In genomic region chr6:11233936-11234573, GRCh38 we compare ENCODE assay signal across 13 cellular contexts. TPM values are rescaled to one million over a fixed set of nuclear protein-coding genes. Genes with fewer than 3 reads are reported as not detected.
DNase-seq lines count a peak whose midpoint lies in the region; ATAC-seq and TF ChIP-seq lines count a peak whose summit lies in the region.
"Had no signal": no experiment of that assay in that cellular context is flagged by ENCODE, and none has a peak within 500 bp of the region (broad histone marks: within the 10 kb centered on the region; RNA-seq: fewer than 3 reads in every experiment).

No MANE protein-coding gene starts in this region.

- H3K4me1 Mint-ChIP-seq in activated CD8-positive, alpha-beta memory T cell treated with anti-CD3 and anti-CD28 coated beads, Interleukin-2, amount 10 ng/mL, durations not matched to agents 7 days and 5 days = peaks cover 60% of the 10 kb centered on the region

- H3K27ac ChIP-seq in VCaP (peak overlapping the region; percentile 98; the same call in 1 of the 2 replicates), stomach (peak overlapping the region in 3 of 5 donors; percentile 89 to 93 (median 93))

- peak overlapping the region; percentile 92 for H3K4me3 Mint-ChIP-seq in activated CD8-positive, alpha-beta memory T cell treated with anti-CD3 and anti-CD28 coated beads, Interleukin-2, amount 10 ng/mL, durations not matched to agents 7 days and 5 days

- peak overlapping the region; percentile 100 for H3K27ac Mint-ChIP-seq in activated CD8-positive, alpha-beta memory T cell treated with anti-CD3 and anti-CD28 coated beads, Interleukin-2, amount 10 ng/mL, durations not matched to agents 7 days and 5 days

- TF ChIP-seq CTCF in VCaP (conservative IDR thresholded peaks at IDR 0.05) = no peak
- TF ChIP-seq CTCF in stomach (IDR thresholded peaks at IDR 0.05) = no peak

- H3K4me3 ChIP-seq in stomach = no peak overlapping the region

- no peak for DNase-seq in activated CD8-positive, alpha-beta memory T cell treated with anti-CD3 and anti-CD28 coated beads, Interleukin-2, amount 10 ng/mL, durations not matched to agents 7 days and 5 days
- no peak for DNase-seq in activated CD8-positive, alpha-beta memory T cell treated with anti-CD3 and anti-CD28 coated beads, Interleukin-2, amount 50 U/mL, for 48 hours
- peak; percentile 2 for DNase-seq in kidney tubule cell (ENCODE audit: low spot score)
- DNase-seq in stomach = no peak
- DNase-seq in SK-N-DZ (ENCODE audit: low spot score) = no peak
- DNase-seq in SHP77 (lab: John Stamatoyannopoulos, UW) = no peak
- DNase-seq: ACHN; activated naive CD4-positive, alpha-beta T cell; GF-D8; H9; NCI-H774 had no signal

- H3K36me3 ChIP-seq in stomach = no peaks in the 10 kb centered on the region

- H3K36me3 Mint-ChIP-seq in activated CD8-positive, alpha-beta memory T cell treated with anti-CD3 and anti-CD28 coated beads, Interleukin-2, amount 10 ng/mL, durations not matched to agents 7 days and 5 days = peaks cover 34% of the 10 kb centered on the region

- no peak for ATAC-seq in activated CD8-positive, alpha-beta memory T cell treated with anti-CD3 and anti-CD28 coated beads, Interleukin-2, amount 10 ng/mL, durations not matched to agents 7 days and 5 days
- ATAC-seq in GM18861 (IDR thresholded peaks at IDR 0.05; ENCODE audit: unreplicated experiment) = no peak

- H3K27me3 ChIP-seq in stomach = no peaks in the 10 kb centered on the region

- peaks cover 3% of the 10 kb centered on the region for H3K9me3 Mint-ChIP-seq in activated CD8-positive, alpha-beta memory T cell treated with anti-CD3 and anti-CD28 coated beads, Interleukin-2, amount 10 ng/mL, durations not matched to agents 7 days and 5 days (ENCODE audit: low read depth)
- H3K9me3 Mint-ChIP-seq: H9 had no signal

- H3K27me3 Mint-ChIP-seq in activated CD8-positive, alpha-beta memory T cell treated with anti-CD3 and anti-CD28 coated beads, Interleukin-2, amount 10 ng/mL, durations not matched to agents 7 days and 5 days = no peaks in the 10 kb centered on the region

- peaks cover 0 to 42% (median 26%) of the 10 kb centered on the region in 4 donors for H3K4me1 ChIP-seq in stomach

- 89 to 94% (median 92%) methylated on average over 5 of the region's 5 CpGs for WGBS in stomach, 5 donors

- TF ChIP-seq POLR2A in stomach (IDR thresholded peaks at IDR 0.05) = no peak

- intact Hi-C loops in stomach (cut with DNase I; ENCODE audit: low total_unique reads) = loop anchor here (10.0 kb wide), 1 partner anchor 261 kb away; no protein-coding TSS in a partner anchor

- TF ChIP-seq EP300 in stomach (IDR thresholded peaks at IDR 0.05) = no peak

- H3K9me3 ChIP-seq in stomach = no peaks in the 10 kb centered on the region

- CTCF ChIA-PET in activated CD8-positive, alpha-beta memory T cell treated with anti-CD3 and anti-CD28 coated beads, Interleukin-2, amount 10 ng/mL, durations not matched to agents 7 days and 5 days (lab: Charles Lee) = interaction anchor here (1.5 to 6.8 kb wide), 5 partner anchors 12 to 262 kb away, joined by 5 to 37 read pairs (median 11); no protein-coding TSS in a partner anchor

RNA-seq across cellular contexts. Expression of gene NEDD9, which starts 1.6 kb away (rescaled TPM):
- 100 to 1,000 TPM in 1 of 2 experiments, 10 to 100 TPM in 1; 84.5 to 114 TPM for total RNA-seq in activated CD8-positive, alpha-beta memory T cell treated with anti-CD3 and anti-CD28 coated beads, Interleukin-2, amount 10 ng/mL, durations not matched to agents 7 days and 5 days
- 10 to 100 TPM; 11.3 to 97.9 (median 48.2) TPM for total RNA-seq in stomach
- 10 to 100 TPM in 1 of 3 donors, 1 to 10 TPM in 2; 4.2 to 19.6 (median 9.2) TPM for polyA plus RNA-seq in stomach
- polyA plus RNA-seq in SK-N-DZ (2014; cell fraction: cytosol; rRNA removed) = 0.14 and 0.31 TPM in 2 replicates
- 0.13 and 0.14 TPM in 2 replicates for polyA plus RNA-seq in SK-N-DZ (2014; cell fraction: nucleus; rRNA removed)
